ENCODE assay signal across 8 cellular contexts in genomic region chrX:132958086-132958703, GRCh38. TPM values are rescaled to one million over a fixed set of nuclear protein-coding genes. Genes with fewer than 3 reads are reported as not detected.
A peak's percentile ranks its signal among the peaks of the same experiment; 100 is the strongest.
DNase-seq lines count a peak whose midpoint lies in the region; ATAC-seq, FAIRE-seq and TF ChIP-seq lines count a peak whose summit lies in the region.

Gene HS6ST2 (minus strand): TSS chrX:132958629.

- ATAC-seq in DND-41 (ENCODE audit: insufficient read depth, low read depth), result peak; percentile 50
- ATAC-seq in Panc1, result peak; percentile 49; the same call in 1 of the 2 replicates
- ATAC-seq in esophagus mucosa, result peak; percentile 41
- ATAC-seq in pancreas, result peak; percentile 61 to 69 (median 66)
- ATAC-seq in GM21576 (IDR thresholded peaks at IDR 0.05; ENCODE audit: unreplicated experiment), result no peak
- ATAC-seq in GM21526 (IDR thresholded peaks at IDR 0.05; ENCODE audit: low FRiP score, unreplicated experiment), result no peak
- no peak for ATAC-seq in HG03025 (IDR thresholded peaks at IDR 0.05; ENCODE audit: low FRiP score, unreplicated experiment)

- FAIRE-seq in pancreas (lab: Jason Lieb, UNC), result no peak

- H3K9me3 ChIP-seq in DND-41 (ENCODE audit: insufficient read depth, low read length, severe bottlenecking) (no peaks in the 10 kb centered on the region), Panc1 (ENCODE audit: control insufficient read depth, insufficient read depth, low read depth, low read length) (no peaks in the 10 kb centered on the region), pancreas (no peaks in the 10 kb centered on the region)

- H3K9ac ChIP-seq in DND-41 (ENCODE audit: low read depth, low read length), result peak within 1 kb of the TSS; percentile 60

- H3K27ac ChIP-seq in DND-41 (ENCODE audit: low read length) (no peak within 1 kb of the TSS; the same call in 1 of the 2 replicates), Panc1 (ENCODE audit: low read length) (no peak within 1 kb of the TSS), pancreas (no peak within 1 kb of the TSS)

- BruUV-seq in Panc1 (replicated peaks; lab: Mats Ljungman, UMichigan), result no TSS peak

- intact Hi-C loops in Panc1 (cut with micrococcal nuclease; ENCODE audit: unreplicated experiment), result no loop called here
- intact Hi-C loops in pancreas (cut with DNase I), result no loop called here

- H3K36me3 ChIP-seq in DND-41 (ENCODE audit: insufficient read depth, low read length) (no peaks in the 10 kb centered on the region), Panc1 (ENCODE audit: control insufficient read depth, insufficient read depth, low read length) (no peaks in the 10 kb centered on the region), pancreas (no peaks in the 10 kb centered on the region)

- peak within 1 kb of the TSS; percentile 39 to 61; a peak in 3 of 4 replicates for H3K4me3 ChIP-seq in DND-41 (ENCODE audit: low read depth in 1 of 2, low read length in 2 of 2)
- H3K4me3 ChIP-seq in Panc1 (ENCODE audit: low read depth in 2 of 2, low read length in 2 of 2), result peak within 1 kb of the TSS; percentile 18 to 39
- H3K4me3 ChIP-seq in pancreas, result peak within 1 kb of the TSS; percentile 12 to 41 (median 33)

- in situ Hi-C loops in Panc1 (cut with HindIII; ENCODE audit: low pct_unique_long_range_greater_than_20kb, low sequenced_read_pairs), result no loop called here
- in situ Hi-C loops in ACHN (cut with HindIII; ENCODE audit: low pct_ligation_motif_present, low pct_unique_long_range_greater_than_20kb, low sequenced_read_pairs), result no loop called here

- TF ChIP-seq CTCF in DND-41 (IDR thresholded peaks at IDR 0.05; ENCODE audit: borderline replicate concordance, extremely low read depth, low read length, poor library complexity, severe bottlenecking) (no peak), Panc1 (IDR thresholded peaks at IDR 0.05) (no peak), pancreas (IDR thresholded peaks at IDR 0.05) (no peak)

- peak within 1 kb of the TSS; percentile 77 for H2AFZ ChIP-seq in DND-41 (ENCODE audit: low read depth, low read length)

- POLR2A ChIA-PET in Panc1 (lab: Charles Lee), result no interaction called here

- CTCF ChIA-PET in Panc1 (lab: Charles Lee), result no interaction called here

- H3K4me2 ChIP-seq in DND-41 (ENCODE audit: insufficient read depth, low read length), result peak within 1 kb of the TSS; percentile 86

- no peaks in the 10 kb centered on the region for H3K79me2 ChIP-seq in DND-41 (ENCODE audit: insufficient read depth, low read length)

- 1 to 30% methylated on average over 51 to 63 of the region's 63 CpGs for WGBS in pancreas, 2 donors

- DNase-seq in DND-41, result peak; percentile 25
- no peak for DNase-seq in Panc1 (ENCODE audit: low read depth, low spot score)
- peak; percentile 2 to 68 (median 34) for DNase-seq in pancreas
- DNase-seq in ACHN, result no peak

- H4K20me1 ChIP-seq in DND-41 (ENCODE audit: insufficient read depth, low read length), result no peaks in the 10 kb centered on the region

- H3K27me3 ChIP-seq in DND-41 (ENCODE audit: insufficient read depth, low read length, poor library complexity), result peaks cover 9% of the 10 kb centered on the region
- peaks cover 17% of the 10 kb centered on the region for H3K27me3 ChIP-seq in Panc1 (ENCODE audit: control insufficient read depth, insufficient read depth, low read length)
- peaks cover 0 to 19% (median 3%) of the 10 kb centered on the region in 4 donors for H3K27me3 ChIP-seq in pancreas

- H3K4me1 ChIP-seq in DND-41 (ENCODE audit: insufficient read depth, low read length) (peaks cover 17% of the 10 kb centered on the region), Panc1 (ENCODE audit: control insufficient read depth, insufficient read depth, low read length) (peaks cover 6% of the 10 kb centered on the region), pancreas (no peaks in the 10 kb centered on the region)

RNA-seq across cellular contexts. Expression of gene HS6ST2, which starts in this region (rescaled TPM):
- total RNA-seq in Panc1 (2021; ENCODE audit: unreplicated experiment) (0.26 TPM), esophagus mucosa (8.5 TPM), pancreas (1 to 10 TPM; 2.9 to 5.9 (median 4.0) TPM)
- 0.08 TPM for polyA plus RNA-seq in Panc1 (2012; ENCODE audit: insufficient read length)
- polyA plus RNA-seq in pancreas, result 1 to 10 TPM in 1 of 2 donors, under 1 TPM in 1; 0.72 to 2.0 TPM

Comparison
In these comparisons a context has a peak if more than half of its experiments do, and no peak if none do; other contexts are left out.
1. Peak in ATAC-seq and H3K4me3 ChIP-seq in Panc1; RNA of the gene not detected or under 1 TPM.
2. ATAC-seq: peak in DND-41 (single experiment), esophagus mucosa (single experiment) and pancreas (4 of 4); none in GM21576 (single experiment), GM21526 (single experiment) and HG03025 (single experiment).
3. DNase-seq: peak in DND-41 (single experiment) and pancreas (6 of 6); none in Panc1 (single experiment) and ACHN (single experiment).
4. Peak in every context shown above with its lines, with median percentiles within 50 percentile points of each other: H3K4me3 ChIP-seq.